In the genomic region with DNA sequence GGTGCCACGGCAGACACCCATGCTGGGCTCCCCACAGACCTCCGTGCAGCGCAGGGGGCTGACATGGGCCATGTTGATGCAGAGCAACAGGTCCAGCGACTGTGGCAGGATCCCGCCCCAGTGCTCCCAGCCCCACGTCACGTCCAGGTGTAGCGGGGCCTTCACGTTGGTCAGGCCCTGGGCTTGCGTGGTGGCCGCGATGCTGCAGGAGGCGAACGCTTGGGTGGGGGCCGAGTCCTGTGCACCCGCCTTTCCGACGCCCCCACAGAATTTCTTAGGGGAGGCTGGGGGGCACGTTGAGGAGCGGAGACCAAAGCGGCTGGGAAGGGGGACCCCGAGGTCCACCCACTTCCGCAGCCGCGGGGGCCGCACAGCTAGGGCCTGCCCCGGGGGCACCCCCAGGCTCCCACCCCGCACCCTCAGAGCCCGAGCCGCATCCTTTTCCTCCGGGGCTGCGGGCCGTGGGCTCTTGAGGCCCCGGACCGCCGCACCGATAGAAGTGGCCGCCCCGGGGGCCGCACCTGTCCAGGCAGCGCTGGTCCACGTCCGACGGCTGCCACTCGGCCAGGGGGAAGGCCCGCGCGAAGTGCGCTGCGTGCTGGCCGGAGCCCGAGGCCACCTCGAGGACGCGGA, we compare ENCODE assay signal across 8 cellular contexts. TPM values are rescaled to one million over a fixed set of nuclear protein-coding genes. Genes with fewer than 3 reads are reported as not detected.
DNase-seq lines count a peak whose midpoint lies in the region; ATAC-seq and TF ChIP-seq lines count a peak whose summit lies in the region.

No MANE protein-coding gene starts in this region.

- ATAC-seq in GM21619 (IDR thresholded peaks at IDR 0.05; ENCODE audit: unreplicated experiment) (peak; percentile 12), SK-N-SH treated with all-trans-retinoic acid at 6 μM for 48 hours (peak; percentile 0; the same call in 2 of the 3 replicates)

- H3K9ac ChIP-seq in fibroblast of lung (ENCODE audit: insufficient read depth, low read length): peak overlapping the region; percentile 69

- H3K27ac ChIP-seq in AG04450 (ENCODE audit: low read depth, low read length) (peak overlapping the region; percentile 21), fibroblast of lung (ENCODE audit: insufficient read depth, low read length) (peak overlapping the region; percentile 77)

- POLR2A ChIA-PET in AG04450 (lab: Yijun Ruan, JAX): interaction anchor here (0.7 to 1.0 kb wide), 5 partner anchors 8 to 153 kb away, joined by 3 to 10 read pairs (median 5); partner anchors contain the start of genes CAPN15, CHTF18, RPUSD1 and WDR90

- CTCF ChIA-PET in AG04450 (lab: Charles Lee): no interaction called here

- no peak for DNase-seq in AG04450 (ENCODE audit: low read depth, low spot score)
- DNase-seq in fibroblast of lung (ENCODE audit: low read depth in 2 of 2): no peak
- DNase-seq in retinal pigment epithelial cell (ENCODE audit: low read depth): no peak
- no peak for DNase-seq in COLO829 (ENCODE audit: low spot score)
- DNase-seq in amniotic stem cell (lab: John Stamatoyannopoulos, UW): no peak
- DNase-seq in stimulated activated CD4-positive, alpha-beta T cell treated with anti-CD3 and anti-CD28 coated beads, Interleukin-2, amount 100 ng/mL, for 24 hours: no peak

- H3K79me2 ChIP-seq in fibroblast of lung (ENCODE audit: control insufficient read depth, insufficient read depth, low read length): peaks cover 4% of the 10 kb centered on the region

- H3K27me3 ChIP-seq in AG04450 (ENCODE audit: control insufficient read depth, insufficient read depth, low read length) (no peaks in the 10 kb centered on the region), fibroblast of lung (ENCODE audit: control insufficient read depth, insufficient read depth, low read length) (no peaks in the 10 kb centered on the region)

- peak overlapping the region; percentile 86 for H2AFZ ChIP-seq in fibroblast of lung (ENCODE audit: low read length)

- no peaks in the 10 kb centered on the region for H4K20me1 ChIP-seq in fibroblast of lung (ENCODE audit: control insufficient read depth, extremely low read depth, insufficient read depth, low read length)

- TF ChIP-seq CTCF in AG04450 (IDR thresholded peaks at IDR 0.05; ENCODE audit: low read depth, low read length) (no peak), fibroblast of lung (conservative IDR thresholded peaks at IDR 0.05 in 1 of 2, IDR thresholded peaks at IDR 0.05 in 1 of 2; ENCODE audit: low read depth in 1 of 2, low read length in 2 of 2) (no peak), retinal pigment epithelial cell (conservative IDR thresholded peaks at IDR 0.05; ENCODE audit: low read depth, low read length) (no peak)

- H3K4me3 ChIP-seq in AG04450 (ENCODE audit: low read depth, low read length): peak overlapping the region; percentile 84
- H3K4me3 ChIP-seq in fibroblast of lung (replicated peaks in 1 of 4; ENCODE audit: control extremely low read depth in 1 of 4, insufficient read depth in 1 of 4, low read depth in 3 of 4, low read length in 4 of 4): peak overlapping the region; percentile 68 to 85 (median 82)
- peak overlapping the region; percentile 77 for H3K4me3 ChIP-seq in retinal pigment epithelial cell (ENCODE audit: low read length)

- H3K36me3 ChIP-seq in fibroblast of lung (ENCODE audit: control insufficient read depth, insufficient read depth, low read length): peaks cover 11% of the 10 kb centered on the region

- H3K9me3 ChIP-seq in AG04450 (ENCODE audit: control insufficient read depth, insufficient read depth, low read length) (no peaks in the 10 kb centered on the region; the same call in 1 of the 2 replicates), fibroblast of lung (ENCODE audit: control insufficient read depth, insufficient read depth, low read depth, low read length) (no peaks in the 10 kb centered on the region)

- H3K4me2 ChIP-seq in fibroblast of lung (ENCODE audit: extremely low read depth, insufficient read depth, low read length): peak overlapping the region; percentile 67

- H3K4me1 ChIP-seq in fibroblast of lung (ENCODE audit: control insufficient read depth, extremely low read depth, insufficient read depth, low read length): no peaks in the 10 kb centered on the region

TF ChIP-seq in SK-N-SH treated with all-trans-retinoic acid at 6 μM for 48 hours, 23 proteins besides CTCF, POLR2A, EP300 and RAD21 (continues in another document):
- TF ChIP-seq CREB5 (CRISPR knock-in tag; IDR thresholded peaks at IDR 0.05; ENCODE audit: low read depth) (no peak), POU6F1 (CRISPR knock-in tag; IDR thresholded peaks at IDR 0.05; ENCODE audit: borderline replicate concordance, low read depth) (no peak), GLIS3 (CRISPR knock-in tag; IDR thresholded peaks at IDR 0.05) (no peak), PPARA (CRISPR knock-in tag; IDR thresholded peaks at IDR 0.05; ENCODE audit: borderline replicate concordance) (no peak)

RNA-seq across cellular contexts. Expression of gene METTL26, which starts 0.4 kb away (rescaled TPM):
- polyA plus RNA-seq in AG04450 (2011; rRNA removed) (58.3 and 69.5 TPM in 2 replicates), fibroblast of lung (39.2 and 49.7 TPM in 2 replicates)
- polyA minus RNA-seq in AG04450 (2011; rRNA and poly(A)+ RNA removed): 35.2 and 39.7 TPM in 2 replicates
- 71.7 and 75.2 TPM in 2 replicates for total RNA-seq in fibroblast of lung
- polyA plus RNA-seq in fibroblast of lung (2012): 84.9 and 119 TPM in 2 replicates
- 47.6 and 53.0 TPM in 2 replicates for polyA minus RNA-seq in fibroblast of lung (ENCODE audit: low replicate concordance)

RNA-seq across cellular contexts. Expression of gene WFIKKN1, which starts 4.9 kb away (rescaled TPM):
- polyA plus RNA-seq in AG04450 (2011; rRNA removed) (not detected in 2 replicates), fibroblast of lung (not detected in 2 replicates)
- polyA minus RNA-seq in AG04450 (2011; rRNA and poly(A)+ RNA removed): not detected in 2 replicates
- under 0.01 and 0.17 TPM in 2 replicates for total RNA-seq in fibroblast of lung
- 0.07 TPM in 1 of 2 replicates, not detected in the other for polyA plus RNA-seq in fibroblast of lung (2012)
- polyA minus RNA-seq in fibroblast of lung (ENCODE audit: low replicate concordance): not detected in 2 replicates

RNA-seq across cellular contexts. Expression of gene MCRIP2, which starts 5.9 kb away (rescaled TPM):
- polyA plus RNA-seq in AG04450 (2011; rRNA removed) (6.7 and 10.8 TPM in 2 replicates), fibroblast of lung (2.8 and 3.4 TPM in 2 replicates)
- 1.6 and 1.9 TPM in 2 replicates for polyA minus RNA-seq in AG04450 (2011; rRNA and poly(A)+ RNA removed)
- 18.0 and 21.8 TPM in 2 replicates for total RNA-seq in fibroblast of lung
- 10.8 and 13.0 TPM in 2 replicates for polyA plus RNA-seq in fibroblast of lung (2012)
- polyA minus RNA-seq in fibroblast of lung (ENCODE audit: low replicate concordance): 1.9 and 2.9 TPM in 2 replicates

RNA-seq across cellular contexts. Expression of gene WDR90, which starts 13.5 kb away (rescaled TPM):
- polyA plus RNA-seq in AG04450 (2011; rRNA removed) (2.1 and 2.5 TPM in 2 replicates), fibroblast of lung (2.9 and 4.4 TPM in 2 replicates)
- polyA minus RNA-seq in AG04450 (2011; rRNA and poly(A)+ RNA removed): 2.8 and 3.5 TPM in 2 replicates
- total RNA-seq in fibroblast of lung: 4.6 and 4.8 TPM in 2 replicates
- polyA plus RNA-seq in fibroblast of lung (2012): 8.1 and 9.7 TPM in 2 replicates
- polyA minus RNA-seq in fibroblast of lung (ENCODE audit: low replicate concordance): 3.3 and 8.7 TPM in 2 replicates

RNA-seq across cellular contexts. Expression of gene RHOT2, which starts 32.2 kb away (rescaled TPM):
- polyA plus RNA-seq in AG04450 (2011; rRNA removed) (38.0 and 53.3 TPM in 2 replicates), fibroblast of lung (35.4 and 39.7 TPM in 2 replicates)
- 28.1 and 42.2 TPM in 2 replicates for polyA minus RNA-seq in AG04450 (2011; rRNA and poly(A)+ RNA removed)
- 27.7 and 29.6 TPM in 2 replicates for total RNA-seq in fibroblast of lung
- polyA plus RNA-seq in fibroblast of lung (2012): 49.7 and 60.2 TPM in 2 replicates
- 36.3 and 40.9 TPM in 2 replicates for polyA minus RNA-seq in fibroblast of lung (ENCODE audit: low replicate concordance)
